In the genomic region with DNA sequence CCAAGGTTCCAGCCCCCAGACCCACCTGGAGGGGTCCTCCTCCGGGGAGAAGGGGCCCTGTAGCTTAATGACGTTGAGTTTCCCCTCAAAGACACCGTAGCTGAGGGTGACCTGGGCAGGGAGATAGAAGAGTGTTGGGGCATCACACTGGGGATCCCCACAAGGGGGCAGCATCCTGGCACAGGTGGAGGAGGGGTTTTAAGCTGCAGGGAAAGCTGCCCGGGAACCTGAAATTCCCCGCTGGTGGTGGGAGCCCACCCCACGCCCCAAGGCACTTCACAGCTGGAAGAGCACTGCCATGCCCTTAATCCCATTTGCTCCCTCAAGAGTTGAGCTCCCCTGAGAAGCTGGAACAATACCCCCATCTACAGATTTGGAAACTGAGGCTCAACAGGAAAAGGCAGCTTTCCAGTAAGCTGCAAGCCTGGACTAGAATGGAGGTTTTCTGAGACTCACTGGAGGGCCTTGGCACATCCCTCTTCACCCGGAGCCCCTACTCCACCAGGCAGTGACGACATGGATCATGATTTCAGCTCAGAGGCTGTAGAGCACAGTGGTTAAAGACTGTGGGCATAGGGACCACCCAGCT, we compare ENCODE assay signal across 8 cellular contexts. TPM values are rescaled to one million over a fixed set of nuclear protein-coding genes. Genes with fewer than 3 reads are reported as not detected.
DNase-seq lines count a peak whose midpoint lies in the region; ATAC-seq and TF ChIP-seq lines count a peak whose summit lies in the region.

No MANE protein-coding gene starts in this region.

- peak overlapping the region; percentile 74 for H3K27ac Mint-ChIP-seq in CD8-positive, alpha-beta T cell
- no peak overlapping the region for H3K27ac Mint-ChIP-seq in activated B cell treated with CpG ODN at 0.5 μM for 24 hours

- peak in 6 of 7 experiments; percentile 19 to 71 (median 55) for DNase-seq in CD8-positive, alpha-beta T cell
- DNase-seq in HL-60 (ENCODE audit: low read depth in 1 of 2, low spot score in 1 of 2) = no peak
- DNase-seq in activated B cell treated with CpG ODN at 0.5 μM for 24 hours = no peak
- DNase-seq in erythroblast (lab: John Stamatoyannopoulos, UW) = peak; percentile 17 to 26
- DNase-seq in stimulated activated CD4-positive, alpha-beta T cell treated with anti-CD3 and anti-CD28 coated beads, Interleukin-2, amount 100 ng/mL, for 24 hours = peak; percentile 43 to 49
- DNase-seq in G401 (ENCODE audit: low spot score) = no peak
- no peak for DNase-seq in NCI-H446 (lab: John Stamatoyannopoulos, UW)

- intact Hi-C loops in CD8-positive, alpha-beta T cell (cut with DNase I, micrococcal nuclease) = loop anchor here (1.0 to 5.0 kb wide), 2 partner anchors 26 to 95 kb away; no protein-coding TSS in a partner anchor
- intact Hi-C loops in activated B cell treated with CpG ODN at 0.5 μM for 24 hours (cut with micrococcal nuclease) = loop anchor here (1.0 kb wide), 2 partner anchors 26 to 95 kb away; no protein-coding TSS in a partner anchor

- CTCF ChIA-PET in CD8-positive, alpha-beta T cell (lab: Charles Lee) = interaction anchor here (0.7 to 5.7 kb wide), 32 partner anchors 8 to 350 kb away, joined by 3 to 206 read pairs (median 4); a partner anchor contains a TSS
- CTCF ChIA-PET in activated B cell treated with CpG ODN at 0.5 μM for 24 hours (lab: Charles Lee) = interaction anchor here (0.7 to 3.0 kb wide), 13 partner anchors 12 to 205 kb away, joined by 3 to 32 read pairs (median 4); a partner anchor contains a TSS

- no peak overlapping the region for H3K27ac ChIP-seq in CD8-positive, alpha-beta T cell (ENCODE audit: low read depth, low read length)
- no peak overlapping the region for H3K27ac ChIP-seq in HL-60 (replicated peaks)

- H3K27me3 ChIP-seq in CD8-positive, alpha-beta T cell (ENCODE audit: insufficient read depth, low read length) = no peaks in the 10 kb centered on the region
- H3K27me3 ChIP-seq in HL-60 (ENCODE audit: insufficient read depth, poor library complexity, severe bottlenecking) = no peaks in the 10 kb centered on the region

- no peak overlapping the region for H3K4me3 ChIP-seq in CD8-positive, alpha-beta T cell (ENCODE audit: low read depth, low read length)
- H3K4me3 ChIP-seq in HL-60 (replicated peaks; ENCODE audit: insufficient read depth, low read length) = no peak overlapping the region

- TF ChIP-seq CTCF in CD8-positive, alpha-beta T cell (IDR thresholded peaks at IDR 0.05) = peak; percentile 30
- TF ChIP-seq CTCF in HL-60 (IDR thresholded peaks at IDR 0.05; ENCODE audit: insufficient read depth, low read length) (peak; percentile 62), activated B cell treated with CpG ODN at 0.5 μM for 24 hours (IDR thresholded peaks at IDR 0.05) (no peak)

- H3K9me3 ChIP-seq in CD8-positive, alpha-beta T cell (ENCODE audit: low read length) = no peaks in the 10 kb centered on the region

- in situ Hi-C loops in G401 (cut with HindIII; ENCODE audit: low sequenced_read_pairs) = no loop called here

- H3K4me1 Mint-ChIP-seq in CD8-positive, alpha-beta T cell (ENCODE audit: low read depth) = peaks cover 11% of the 10 kb centered on the region
- H3K4me1 Mint-ChIP-seq in activated B cell treated with CpG ODN at 0.5 μM for 24 hours = peaks cover 5% of the 10 kb centered on the region

- POLR2A ChIA-PET in CD8-positive, alpha-beta T cell (lab: Charles Lee) = interaction anchor here (1.2 to 1.9 kb wide), 5 partner anchors 10 to 95 kb away, joined by 3 to 24 read pairs (median 4); a partner anchor contains a TSS
- POLR2A ChIA-PET in activated B cell treated with CpG ODN at 0.5 μM for 24 hours (lab: Charles Lee) = interaction anchor here (1.7 kb wide), 1 partner anchor 14 kb away, joined by 9 read pairs; a partner anchor contains a TSS

- no peak overlapping the region for H3K4me3 Mint-ChIP-seq in CD8-positive, alpha-beta T cell
- H3K4me3 Mint-ChIP-seq in activated B cell treated with CpG ODN at 0.5 μM for 24 hours = no peak overlapping the region

- no peak for TF ChIP-seq POLR2A in erythroblast (IDR thresholded peaks at IDR 0.05; ENCODE audit: low read length)

- peak; percentile 44 for ATAC-seq in CD8-positive, alpha-beta T cell
- ATAC-seq in activated B cell treated with CpG ODN at 0.5 μM for 24 hours (ENCODE audit: low read depth) = peak; percentile 47
- ATAC-seq in GM21515 (IDR thresholded peaks at IDR 0.05; ENCODE audit: unreplicated experiment) = no peak

- H3K36me3 Mint-ChIP-seq in CD8-positive, alpha-beta T cell = peaks cover 86% of the 10 kb centered on the region
- H3K36me3 Mint-ChIP-seq in activated B cell treated with CpG ODN at 0.5 μM for 24 hours (ENCODE audit: low read depth) = peaks cover 79% of the 10 kb centered on the region

- no peaks in the 10 kb centered on the region for H3K27me3 Mint-ChIP-seq in CD8-positive, alpha-beta T cell (ENCODE audit: low read depth)
- no peaks in the 10 kb centered on the region for H3K27me3 Mint-ChIP-seq in activated B cell treated with CpG ODN at 0.5 μM for 24 hours

- no peaks in the 10 kb centered on the region for H3K9me3 Mint-ChIP-seq in CD8-positive, alpha-beta T cell
- H3K9me3 Mint-ChIP-seq in activated B cell treated with CpG ODN at 0.5 μM for 24 hours = no peaks in the 10 kb centered on the region

- peaks cover 58% of the 10 kb centered on the region for H3K36me3 ChIP-seq in CD8-positive, alpha-beta T cell (ENCODE audit: insufficient read depth, low read length)

- H3K4me1 ChIP-seq in CD8-positive, alpha-beta T cell (ENCODE audit: insufficient read depth, low read length) = no peaks in the 10 kb centered on the region

RNA-seq across cellular contexts. Expression of a gene that starts 13.7 kb away (rescaled TPM):
- total RNA-seq in CD8-positive, alpha-beta T cell = 10 to 100 TPM; 63.2 to 63.9 TPM
- 86.1 and 90.6 TPM in 2 replicates for total RNA-seq in activated B cell treated with CpG ODN at 0.5 μM for 24 hours
- 3.3 and 10.6 TPM in 2 replicates for total RNA-seq in G401 (2014; rRNA removed; shearing (Covaris generic))

RNA-seq across cellular contexts. Expression of a gene that starts 45.2 kb away (rescaled TPM):
- not detected for total RNA-seq in CD8-positive, alpha-beta T cell
- not detected in 2 replicates for total RNA-seq in activated B cell treated with CpG ODN at 0.5 μM for 24 hours
- total RNA-seq in G401 (2014; rRNA removed; shearing (Covaris generic)) = under 0.01 TPM in 1 of 2 replicates, not detected in the other

RNA-seq across cellular contexts. Expression of a gene that starts 46.7 kb away (rescaled TPM):
- under 1 TPM in 1 of 2 experiments, not detected in 1; 0.19 TPM for total RNA-seq in CD8-positive, alpha-beta T cell
- total RNA-seq in activated B cell treated with CpG ODN at 0.5 μM for 24 hours = not detected in 2 replicates
- total RNA-seq in G401 (2014; rRNA removed; shearing (Covaris generic)) = 18.3 and 26.0 TPM in 2 replicates

Comparison
In these comparisons a context has a peak if more than half of its experiments do, and no peak if none do; other contexts are left out.
1. DNase-seq: peak in CD8-positive, alpha-beta T cell (6 of 7), erythroblast (2 of 2) and stimulated activated CD4-positive, alpha-beta T cell treated with anti-CD3 and anti-CD28 coated beads, Interleukin-2, amount 100 ng/mL, for 24 hours (2 of 2); none in HL-60 (0 of 2), activated B cell treated with CpG ODN at 0.5 μM for 24 hours (single experiment), G401 (single experiment) and NCI-H446 (0 of 2).
2. RNA of a gene that starts 46.7 kb away (total RNA-seq): 18.3 to 26.0 TPM in G401; 0.19 TPM in CD8-positive, alpha-beta T cell and not detected in activated B cell treated with CpG ODN at 0.5 μM for 24 hours; every median in the first group is over 10 times any median in the second.